9 cellular contexts compared by ENCODE assay signal in genomic region chr3:45110185-45110833, GRCh38. TPM values are rescaled to one million over a fixed set of nuclear protein-coding genes. Genes with fewer than 3 reads are reported as not detected.
A peak's percentile ranks its signal among the peaks of the same experiment; 100 is the strongest.
DNase-seq lines count a peak whose midpoint lies in the region; ATAC-seq and TF ChIP-seq lines count a peak whose summit lies in the region.
"Had no signal": no experiment of that assay in that cellular context is flagged by ENCODE, and none has a peak within 500 bp of the region (broad histone marks: within the 10 kb centered on the region; RNA-seq: fewer than 3 reads in every experiment).

No MANE protein-coding gene starts in this region.

- peak overlapping the region; percentile 11 to 92 (median 76) for H3K27ac Mint-ChIP-seq in naive thymus-derived CD8-positive, alpha-beta T cell

- DNase-seq in activated T-cell treated with anti-CD3 and anti-CD28 coated beads, Interleukin-2, amount 50 U/mL, for 4 hours = no peak
- DNase-seq in naive thymus-derived CD8-positive, alpha-beta T cell = peak in 8 of 10 donors; percentile 16 to 72 (median 50)
- DNase-seq in mammary epithelial cell = no peak
- DNase-seq in NCI-H146 (lab: John Stamatoyannopoulos, UW) = no peak
- DNase-seq in NCI-H2227 treated with DMSO at 0.1 percent for 48 hours (lab: John Stamatoyannopoulos, UW) = no peak
- DNase-seq in NCI-H1048 (lab: John Stamatoyannopoulos, UW) = no peak
- DNase-seq: SHP77 treated with DMSO at 0.1 percent for 48 hours had no signal

- POLR2A ChIA-PET in naive thymus-derived CD8-positive, alpha-beta T cell (lab: Charles Lee) = no interaction called here

- no TSS peak for BruUV-seq in mammary epithelial cell (replicated peaks; lab: Mats Ljungman, UMichigan)

- no peaks in the 10 kb centered on the region for H3K9me2 ChIP-seq in Loucy (replicated peaks; ENCODE audit: low read depth, low read length)

- H4K20me1 ChIP-seq in Loucy (ENCODE audit: insufficient read depth, low read length, poor library complexity, severe bottlenecking) (no peaks in the 10 kb centered on the region), mammary epithelial cell (ENCODE audit: insufficient read depth, low read length) (no peaks in the 10 kb centered on the region)

- ATAC-seq in GM18861 (IDR thresholded peaks at IDR 0.05; ENCODE audit: unreplicated experiment) = peak; percentile 45
- ATAC-seq in activated T-cell treated with anti-CD3 and anti-CD28 coated beads, Interleukin-2, amount 50 U/mL, for 4 hours = peak; percentile 19 to 24
- ATAC-seq in naive thymus-derived CD8-positive, alpha-beta T cell = peak; percentile 53 to 78

- TF ChIP-seq CTCF in Loucy (conservative IDR thresholded peaks at IDR 0.05; ENCODE audit: low read length) = no peak
- TF ChIP-seq CTCF in mammary epithelial cell (conservative IDR thresholded peaks at IDR 0.05 in 1 of 2, IDR thresholded peaks at IDR 0.05 in 1 of 2; ENCODE audit: extremely low read depth in 1 of 2, insufficient read depth in 1 of 2, low read depth in 1 of 2, low read length in 2 of 2) = no peak

- intact Hi-C loops in mammary epithelial cell (cut with micrococcal nuclease) = no loop called here

- H3K79me2 ChIP-seq in Loucy (ENCODE audit: insufficient read depth, low read length) = no peaks in the 10 kb centered on the region
- H3K79me2 ChIP-seq in mammary epithelial cell (ENCODE audit: insufficient read depth, low read length) = peaks cover 72% of the 10 kb centered on the region

- H3K9me3 ChIP-seq in Loucy (ENCODE audit: insufficient read depth, low read depth, low read length) = no peaks in the 10 kb centered on the region
- H3K9me3 ChIP-seq in mammary epithelial cell (replicated peaks; ENCODE audit: insufficient read depth, low read length) = no peaks in the 10 kb centered on the region

- H3K4me1 ChIP-seq in Loucy (ENCODE audit: insufficient read depth, low read length, poor library complexity, severe bottlenecking) = peaks cover 81% of the 10 kb centered on the region
- H3K4me1 ChIP-seq in mammary epithelial cell (ENCODE audit: insufficient read depth, low read length) = peaks cover 17% of the 10 kb centered on the region

- in situ Hi-C loops in mammary epithelial cell (cut with MboI; ENCODE audit: low sequenced_read_pairs in 2 of 2) = no loop called here

- dilution Hi-C loops in mammary epithelial cell (cut with HindIII; ENCODE audit: low sequenced_read_pairs) = no loop called here

- no peak overlapping the region for H3K27ac ChIP-seq in mammary epithelial cell (ENCODE audit: insufficient read depth, low read depth, low read length)

- H2AFZ ChIP-seq in Loucy (ENCODE audit: low read length) (peak overlapping the region; percentile 41), mammary epithelial cell (ENCODE audit: low read depth, low read length) (no peak overlapping the region)

- H3K36me3 ChIP-seq in Loucy (ENCODE audit: insufficient read depth, low read length) (no peaks in the 10 kb centered on the region), mammary epithelial cell (ENCODE audit: insufficient read depth, low read length) (peaks cover 56% of the 10 kb centered on the region)

- no peaks in the 10 kb centered on the region for H3K9me3 Mint-ChIP-seq in activated T-cell treated with anti-CD3 and anti-CD28 coated beads, Interleukin-2, amount 50 U/mL, for 4 hours
- H3K9me3 Mint-ChIP-seq in naive thymus-derived CD8-positive, alpha-beta T cell = peaks cover 0 to 3% (median 0%) of the 10 kb centered on the region in 9 donors

- H3K27me3 Mint-ChIP-seq in activated T-cell treated with anti-CD3 and anti-CD28 coated beads, Interleukin-2, amount 50 U/mL, for 4 hours (ENCODE audit: low read depth) = no peaks in the 10 kb centered on the region
- H3K27me3 Mint-ChIP-seq in naive thymus-derived CD8-positive, alpha-beta T cell = peaks cover 0 to 4% (median 0%) of the 10 kb centered on the region in 5 donors

- peak overlapping the region; percentile 68 for H3K4me3 ChIP-seq in Loucy (ENCODE audit: low read length, poor library complexity, severe bottlenecking)
- H3K4me3 ChIP-seq in mammary epithelial cell (replicated peaks in 1 of 3; ENCODE audit: insufficient read depth in 1 of 3, low read depth in 2 of 3, low read length in 3 of 3) = no peak overlapping the region

- H3K4me2 ChIP-seq in Loucy (ENCODE audit: low read depth, low read length, poor library complexity, severe bottlenecking) = peak overlapping the region; percentile 89
- no peak overlapping the region for H3K4me2 ChIP-seq in mammary epithelial cell (ENCODE audit: insufficient read depth, low read depth, low read length)

- CTCF ChIA-PET in mammary epithelial cell (lab: Charles Lee; ENCODE audit: low non-redundant PET) = no interaction called here

- H3K27me3 ChIP-seq in Loucy (ENCODE audit: insufficient read depth, low read length, poor library complexity, severe bottlenecking) = no peaks in the 10 kb centered on the region
- H3K27me3 ChIP-seq in mammary epithelial cell (ENCODE audit: insufficient read depth, low read length) = no peaks in the 10 kb centered on the region

- H3K9ac ChIP-seq in Loucy (ENCODE audit: low read depth, low read length, poor library complexity, severe bottlenecking) = peak overlapping the region; percentile 72
- H3K9ac ChIP-seq in mammary epithelial cell (ENCODE audit: insufficient read depth, low read length) = no peak overlapping the region

- peak overlapping the region; percentile 39 for H3K4me3 Mint-ChIP-seq in activated T-cell treated with anti-CD3 and anti-CD28 coated beads, Interleukin-2, amount 50 U/mL, for 4 hours
- H3K4me3 Mint-ChIP-seq in naive thymus-derived CD8-positive, alpha-beta T cell = peak overlapping the region; percentile 61 to 86 (median 78)

- peaks cover 10% of the 10 kb centered on the region for H3F3A ChIP-seq in Loucy (ENCODE audit: low read depth)

- WGBS in mammary epithelial cell (ENCODE audit: low coverage, missing lambda C conversion rate) = 96% methylated on average over 12 of the region's 13 CpGs

- peaks cover 72% of the 10 kb centered on the region for H3K4me1 Mint-ChIP-seq in activated T-cell treated with anti-CD3 and anti-CD28 coated beads, Interleukin-2, amount 50 U/mL, for 4 hours (ENCODE audit: low read depth)
- peaks cover 36 to 71% (median 62%) of the 10 kb centered on the region in 4 donors for H3K4me1 Mint-ChIP-seq in naive thymus-derived CD8-positive, alpha-beta T cell

- no peaks in the 10 kb centered on the region for H3K36me3 Mint-ChIP-seq in activated T-cell treated with anti-CD3 and anti-CD28 coated beads, Interleukin-2, amount 50 U/mL, for 4 hours (ENCODE audit: insufficient read depth)
- no peaks in the 10 kb centered on the region for H3K36me3 Mint-ChIP-seq in naive thymus-derived CD8-positive, alpha-beta T cell

RNA-seq across cellular contexts. Expression of gene CDCP1, which starts 35.9 kb away (rescaled TPM):
- total RNA-seq in activated T-cell treated with anti-CD3 and anti-CD28 coated beads, Interleukin-2, amount 50 U/mL, for 4 hours = 1 to 10 TPM in 2 of 3 donors, under 1 TPM in 1; 0.63 to 2.3 (median 1.0) TPM
- not detected for total RNA-seq in naive thymus-derived CD8-positive, alpha-beta T cell
- under 1 TPM in 1 of 3 donors, not detected in 2; 0.07 TPM for polyA plus RNA-seq in naive thymus-derived CD8-positive, alpha-beta T cell
- 100 to 1,000 TPM; 126 to 271 TPM for total RNA-seq in mammary epithelial cell
- polyA plus RNA-seq in mammary epithelial cell = 138 TPM
- polyA minus RNA-seq in mammary epithelial cell = 432 TPM

Comparison
In these comparisons a context has a peak if more than half of its experiments do, and no peak if none do; other contexts are left out.
1. DNase-seq: peak in naive thymus-derived CD8-positive, alpha-beta T cell (8 of 10); none in activated T-cell treated with anti-CD3 and anti-CD28 coated beads, Interleukin-2, amount 50 U/mL, for 4 hours (single experiment), mammary epithelial cell (single experiment), NCI-H146 (single experiment), NCI-H2227 treated with DMSO at 0.1 percent for 48 hours (single experiment) and NCI-H1048 (single experiment).
2. RNA of gene CDCP1, which starts 35.9 kb away (total RNA-seq): 126 to 271 TPM in mammary epithelial cell; 0.63 to 2.3 TPM in activated T-cell treated with anti-CD3 and anti-CD28 coated beads, Interleukin-2, amount 50 U/mL, for 4 hours and not detected in naive thymus-derived CD8-positive, alpha-beta T cell; every median in the first group is over 10 times any median in the second.
3. Peak in every context shown above with its lines, with median percentiles within 50 percentile points of each other: ATAC-seq.